ENCODE assay signal across 21 cellular contexts in the genomic region with DNA sequence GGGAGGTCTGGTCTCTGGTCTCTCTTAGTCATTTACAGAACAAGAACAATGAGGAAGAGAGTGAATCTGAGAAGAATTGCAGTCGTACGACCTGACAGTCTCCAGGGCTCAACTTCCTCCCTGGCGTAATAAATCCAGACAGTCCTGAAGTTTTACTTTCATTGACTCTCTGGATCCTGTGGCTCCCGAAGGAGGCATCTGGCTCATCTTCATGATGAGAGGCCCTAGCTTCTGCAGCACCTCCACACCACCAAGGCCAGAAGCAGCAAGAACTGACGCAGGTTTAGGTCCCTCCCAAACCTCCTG. TPM values are rescaled to one million over a fixed set of nuclear protein-coding genes. Genes with fewer than 3 reads are reported as not detected.
A peak's percentile ranks its signal among the peaks of the same experiment; 100 is the strongest.
DNase-seq lines count a peak whose midpoint lies in the region; ATAC-seq, FAIRE-seq and TF ChIP-seq lines count a peak whose summit lies in the region.
"Had no signal": no experiment of that assay in that cellular context is flagged by ENCODE, and none has a peak within 500 bp of the region (broad histone marks: within the 10 kb centered on the region; RNA-seq: fewer than 3 reads in every experiment).

No MANE protein-coding gene starts in this region.

- H3K27me3 Mint-ChIP-seq in astrocyte (ENCODE audit: low read depth, unreplicated experiment): peaks cover 2% of the 10 kb centered on the region
- no peaks in the 10 kb centered on the region for H3K27me3 Mint-ChIP-seq in mesothelial cell of epicardium (ENCODE audit: low read depth)
- no peaks in the 10 kb centered on the region for H3K27me3 Mint-ChIP-seq in WTC11 (ENCODE audit: low read depth)
- H3K27me3 Mint-ChIP-seq: CD4-positive, alpha-beta memory T cell had no signal

- intact Hi-C loops in IMR-90 (cut with micrococcal nuclease) (no loop called here), upper lobe of right lung (cut with DNase I) (no loop called here)

- no peak overlapping the region for H3K4me2 ChIP-seq in IMR-90 (ENCODE audit: low read depth, low read length)
- H3K4me2 ChIP-seq in astrocyte (ENCODE audit: low read length): no peak overlapping the region
- H3K4me2 ChIP-seq: KMS-11 had no signal

- H3K36me3 ChIP-seq in IMR-90 (ENCODE audit: control insufficient read depth, insufficient read depth, low read length) (peaks cover 8% of the 10 kb centered on the region), astrocyte (ENCODE audit: insufficient read depth, low read length) (peaks cover 5% of the 10 kb centered on the region), upper lobe of right lung (peaks cover 20% of the 10 kb centered on the region), SJCRH30 (peaks cover 10% of the 10 kb centered on the region; the same call in 1 of the 2 replicates)

- no peak overlapping the region for H3K56ac ChIP-seq in IMR-90 (ENCODE audit: extremely low read depth, insufficient read depth, low read length)

- H3K27ac Mint-ChIP-seq in astrocyte (ENCODE audit: unreplicated experiment) (peak overlapping the region; percentile 63), mesothelial cell of epicardium (peak overlapping the region; percentile 48), WTC11 (no peak overlapping the region)
- H3K27ac Mint-ChIP-seq: HFFc6 had no signal

- H2AK5ac ChIP-seq in IMR-90 (ENCODE audit: low read depth, low read length): no peak overlapping the region

- no peaks in the 10 kb centered on the region for H3K79me2 ChIP-seq in astrocyte (ENCODE audit: insufficient read depth, low read length)

- H2BK5ac ChIP-seq in IMR-90 (ENCODE audit: low read depth, low read length, poor library complexity, severe bottlenecking): no peak overlapping the region

- H3K4me1 Mint-ChIP-seq in astrocyte (ENCODE audit: low read depth, unreplicated experiment) (peaks cover 22% of the 10 kb centered on the region), mesothelial cell of epicardium (peaks cover 8% of the 10 kb centered on the region), WTC11 (no peaks in the 10 kb centered on the region)

- H2BK20ac ChIP-seq in IMR-90 (ENCODE audit: low read depth, low read length): no peak overlapping the region

- no peak for FAIRE-seq in astrocyte (lab: Jason Lieb, UNC)
- FAIRE-seq: GM12878 had no signal

- H3K9me3 ChIP-seq in IMR-90 (ENCODE audit: control insufficient read depth, insufficient read depth, low read length) (no peaks in the 10 kb centered on the region), astrocyte (ENCODE audit: insufficient read depth, low read depth, low read length) (no peaks in the 10 kb centered on the region), upper lobe of right lung (no peaks in the 10 kb centered on the region), SJCRH30 (replicated peaks) (no peaks in the 10 kb centered on the region)

- peaks cover 7% of the 10 kb centered on the region; the same call in 1 of the 2 replicates for H3K4me1 ChIP-seq in IMR-90 (ENCODE audit: control insufficient read depth, insufficient read depth, low read length)
- H3K4me1 ChIP-seq in astrocyte (ENCODE audit: insufficient read depth, low read length): no peaks in the 10 kb centered on the region
- H3K4me1 ChIP-seq in upper lobe of right lung: no peaks in the 10 kb centered on the region
- H3K4me1 ChIP-seq in SJCRH30: no peaks in the 10 kb centered on the region

- 0 out of 2 replicates have a peak overlapping the region, but pooled peaks have one; percentile 9 for H3K4ac ChIP-seq in IMR-90 (ENCODE audit: low read depth, low read length)

- no peak overlapping the region for H2AK9ac ChIP-seq in IMR-90 (replicated peaks; ENCODE audit: low read depth, low read length, poor library complexity)

- no peak overlapping the region for H3K4me3 ChIP-seq in IMR-90 (ENCODE audit: insufficient read depth, low read depth, low read length)
- no peak overlapping the region for H3K4me3 ChIP-seq in astrocyte (ENCODE audit: insufficient read depth, low read depth, low read length)
- H3K4me3 ChIP-seq in upper lobe of right lung: no peak overlapping the region
- no peak overlapping the region for H3K4me3 ChIP-seq in SJCRH30
- H3K4me3 ChIP-seq: GM12878 had no signal

- TF ChIP-seq POLR2A in IMR-90 (IDR thresholded peaks at IDR 0.05; ENCODE audit: low read depth, low read length): no peak

- H2AFZ ChIP-seq in IMR-90 (replicated peaks; ENCODE audit: low read length, poor library complexity) (no peak overlapping the region), astrocyte (ENCODE audit: low read depth, low read length) (no peak overlapping the region)

- no peak overlapping the region for H2BK120ac ChIP-seq in IMR-90 (ENCODE audit: low read depth, low read length)

- H3K27me3 ChIP-seq in IMR-90 (ENCODE audit: control insufficient read depth, insufficient read depth, low read length) (no peaks in the 10 kb centered on the region), astrocyte (ENCODE audit: insufficient read depth, low read length) (no peaks in the 10 kb centered on the region), upper lobe of right lung (no peaks in the 10 kb centered on the region), SJCRH30 (no peaks in the 10 kb centered on the region)

- no peak overlapping the region for H3K18ac ChIP-seq in IMR-90 (ENCODE audit: low read depth, low read length)

- dilution Hi-C loops in IMR-90 (cut with HindIII; ENCODE audit: low sequenced_read_pairs, unreplicated experiment): no loop called here

- no peak overlapping the region for H4K91ac ChIP-seq in IMR-90 (ENCODE audit: insufficient read depth, low read depth, low read length)

- no peak overlapping the region for H2BK15ac ChIP-seq in IMR-90 (ENCODE audit: low read depth, low read length)

- H3K23ac ChIP-seq in IMR-90 (ENCODE audit: low read depth, low read length): no peak overlapping the region; the same call in 1 of the 2 replicates

- TF ChIP-seq CTCF in IMR-90 (conservative IDR thresholded peaks at IDR 0.05; ENCODE audit: low read depth, low read length) (no peak), astrocyte (IDR thresholded peaks at IDR 0.05; ENCODE audit: insufficient read depth, low read depth, low read length) (no peak), mesothelial cell of epicardium (IDR thresholded peaks at IDR 0.05; ENCODE audit: unreplicated experiment) (no peak), upper lobe of right lung (IDR thresholded peaks at IDR 0.05) (no peak), WTC11 (IDR thresholded peaks at IDR 0.05) (no peak)

- peaks cover 7% of the 10 kb centered on the region for H3K9me3 Mint-ChIP-seq in astrocyte (ENCODE audit: unreplicated experiment)
- no peaks in the 10 kb centered on the region for H3K9me3 Mint-ChIP-seq in mesothelial cell of epicardium
- no peaks in the 10 kb centered on the region for H3K9me3 Mint-ChIP-seq in WTC11
- H3K9me3 Mint-ChIP-seq: CD4-positive, alpha-beta memory T cell; H9; HFFc6 had no signal

- no TSS peak for BruUV-seq in IMR-90 (replicated peaks; lab: Mats Ljungman, UMichigan)

- in situ Hi-C loops in IMR-90 (cut with MboI; ENCODE audit: low sequenced_read_pairs): no loop called here
- in situ Hi-C loops in ACHN (cut with HindIII; ENCODE audit: low pct_ligation_motif_present, low pct_unique_long_range_greater_than_20kb, low sequenced_read_pairs): no loop called here

- 0 out of 2 replicates have a peak overlapping the region, but pooled peaks have one; percentile 28 for H3K14ac ChIP-seq in IMR-90 (replicated peaks; ENCODE audit: low read depth, low read length)

- no peak for ATAC-seq in IMR-90 (ENCODE audit: low read depth)
- peak; percentile 29 for ATAC-seq in upper lobe of right lung
- ATAC-seq in WTC11: no peak
- ATAC-seq: GM12878 had no signal

- CTCF ChIA-PET in IMR-90 (lab: Yijun Ruan, JAX): no interaction called here
- CTCF ChIA-PET in WTC11 (lab: Charles Lee): no interaction called here

- POLR2A ChIA-PET in IMR-90 (lab: Charles Lee; ENCODE audit: unreplicated experiment) (no interaction called here), WTC11 (lab: Charles Lee) (no interaction called here)

- H3K9ac ChIP-seq in IMR-90 (ENCODE audit: low read depth, low read length) (no peak overlapping the region), astrocyte (ENCODE audit: low read length) (no peak overlapping the region)
- H3K9ac ChIP-seq: KMS-11 had no signal

- H3K36me3 Mint-ChIP-seq in astrocyte (ENCODE audit: low read depth, unreplicated experiment) (peaks cover 10% of the 10 kb centered on the region), mesothelial cell of epicardium (peaks cover 9% of the 10 kb centered on the region), WTC11 (peaks cover 9% of the 10 kb centered on the region; the same call in 1 of the 2 replicates)

- no peak overlapping the region for H4K5ac ChIP-seq in IMR-90 (ENCODE audit: low read depth, low read length)

- DNase-seq in IMR-90 (no peak), astrocyte (ENCODE audit: low read depth) (no peak), mesothelial cell of epicardium (ENCODE audit: low spot score in 2 of 2, unreplicated experiment in 2 of 2) (no peak), upper lobe of right lung (no peak), SJCRH30 (no peak), ACHN (no peak), WTC11 (ENCODE audit: low spot score) (no peak)
- DNase-seq: CD4-positive, alpha-beta memory T cell; DND-41; H9; NCI-H1048; NCI-H1417 treated with DMSO at 0.1 percent for 48 hours; NCI-H2029; NCI-H2227 treated with DMSO at 0.1 percent for 48 hours; NCI-H510A; SIG-M5 had no signal

- H3K79me1 ChIP-seq in IMR-90 (ENCODE audit: low read depth in 1 of 2, low read length in 2 of 2): no peaks in the 10 kb centered on the region

- H4K20me1 ChIP-seq in IMR-90 (ENCODE audit: insufficient read depth, low read length) (no peaks in the 10 kb centered on the region), astrocyte (ENCODE audit: insufficient read depth, low read length) (no peaks in the 10 kb centered on the region)

- WGBS in IMR-90 (ENCODE audit: extremely low coverage in 2 of 2, insufficient read length in 1 of 2), 2 experiments: 87% methylated on average over 3 of the region's 5 CpGs; no CpG with 5 or more reads in 1 of the 2 experiments

- peaks cover 15% of the 10 kb centered on the region for H3K9me1 ChIP-seq in IMR-90 (ENCODE audit: insufficient read depth, low read length)

- H3K27ac ChIP-seq in IMR-90 (ENCODE audit: insufficient read depth, low read length) (no peak overlapping the region), astrocyte (ENCODE audit: low read depth, low read length) (no peak overlapping the region), upper lobe of right lung (no peak overlapping the region), SJCRH30 (no peak overlapping the region)
- H3K27ac ChIP-seq: HL-60, KMS-11, RWPE1 had no signal

- H4K8ac ChIP-seq in IMR-90 (ENCODE audit: low read depth in 2 of 2, low read length in 2 of 2): 0 out of 4 replicates have a peak overlapping the region, but pooled peaks of 1 of the 2 experiments have one; percentile 49

- TF ChIP-seq RAD21 in IMR-90 (IDR thresholded peaks at IDR 0.05; ENCODE audit: low read length): no peak

- H3K4me3 Mint-ChIP-seq in astrocyte (ENCODE audit: unreplicated experiment) (no peak overlapping the region), mesothelial cell of epicardium (no peak overlapping the region), WTC11 (no peak overlapping the region)
- H3K4me3 Mint-ChIP-seq: CD4-positive, alpha-beta memory T cell; H9; HFFc6 had no signal

RNA-seq across cellular contexts. Expression of gene CYFIP1, which starts 11.8 kb away (rescaled TPM):
- 144 and 163 TPM in 2 replicates for total RNA-seq in IMR-90 (2012; rRNA removed)
- 51.4 and 58.4 TPM in 2 replicates for polyA plus RNA-seq in IMR-90 (2012; rRNA removed)
- polyA plus RNA-seq in IMR-90 (2012; cell fraction: cytosol; rRNA removed): 57.6 and 73.1 TPM in 2 replicates
- polyA plus RNA-seq in IMR-90 (2012; cell fraction: nucleus; rRNA removed; ENCODE audit: low replicate concordance): 66.3 and 101 TPM in 2 replicates
- 116 and 117 TPM in 2 replicates for total RNA-seq in astrocyte
- 98.3 to 111 TPM (median 105 TPM) in 3 replicates for total RNA-seq in mesothelial cell of epicardium
- total RNA-seq in upper lobe of right lung: 139 TPM
- total RNA-seq in SJCRH30 (2014; rRNA removed; shearing (Covaris generic)): 58.7 and 60.6 TPM in 2 replicates
- 79.2 to 85.7 TPM (median 80.0 TPM) in 3 replicates for total RNA-seq in WTC11 (2021)

RNA-seq across cellular contexts. Expression of gene TUBGCP5, which starts 47.4 kb away (rescaled TPM):
- total RNA-seq in IMR-90 (2012; rRNA removed): 19.4 and 20.0 TPM in 2 replicates
- polyA plus RNA-seq in IMR-90 (2012; rRNA removed): 11.2 and 13.0 TPM in 2 replicates
- 2.8 and 4.4 TPM in 2 replicates for polyA plus RNA-seq in IMR-90 (2012; cell fraction: cytosol; rRNA removed)
- polyA plus RNA-seq in IMR-90 (2012; cell fraction: nucleus; rRNA removed; ENCODE audit: low replicate concordance): 6.0 and 20.8 TPM in 2 replicates
- total RNA-seq in astrocyte: 13.3 and 13.8 TPM in 2 replicates
- total RNA-seq in mesothelial cell of epicardium: 24.1 to 29.0 TPM (median 27.1 TPM) in 3 replicates
- 19.2 TPM for total RNA-seq in upper lobe of right lung
- total RNA-seq in SJCRH30 (2014; rRNA removed; shearing (Covaris generic)): 16.8 and 23.1 TPM in 2 replicates
- total RNA-seq in WTC11 (2021): 17.1 to 20.5 TPM (median 18.8 TPM) in 3 replicates
